In genomic region chr10:2839081-2839725, GRCh38 we compare ENCODE assay signal across 1 cellular context.
A peak's percentile ranks its signal among the peaks of the same experiment; 100 is the strongest.
TF ChIP-seq lines count a peak whose summit lies in the region.

No MANE protein-coding gene starts in this region.

TF ChIP-seq in HepG2, 621 proteins besides CTCF, POLR2A, EP300 and RAD21 (continued from another document):
- TF ChIP-seq, protein P1, sequence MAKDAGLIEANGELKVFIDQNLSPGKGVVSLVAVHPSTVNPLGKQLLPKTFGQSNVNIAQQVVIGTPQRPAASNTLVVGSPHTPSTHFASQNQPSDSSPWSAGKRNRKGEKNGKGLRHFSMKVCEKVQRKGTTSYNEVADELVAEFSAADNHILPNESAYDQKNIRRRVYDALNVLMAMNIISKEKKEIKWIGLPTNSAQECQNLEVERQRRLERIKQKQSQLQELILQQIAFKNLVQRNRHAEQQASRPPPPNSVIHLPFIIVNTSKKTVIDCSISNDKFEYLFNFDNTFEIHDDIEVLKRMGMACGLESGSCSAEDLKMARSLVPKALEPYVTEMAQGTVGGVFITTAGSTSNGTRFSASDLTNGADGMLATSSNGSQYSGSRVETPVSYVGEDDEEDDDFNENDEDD (CRISPR knock-in tag; IDR thresholded peaks at IDR 0.05; ENCODE audit: borderline replicate concordance), result peak; percentile 50; the same call in 1 of the 2 replicates
- no peak for TF ChIP-seq NONO (IDR thresholded peaks at IDR 0.05)
- no peak for TF ChIP-seq NONO (CRISPR knock-in tag; conservative IDR thresholded peaks at IDR 0.05)
- no peak for TF ChIP-seq AKAP8 (CRISPR knock-in tag; IDR thresholded peaks at IDR 0.05)
- no peak for TF ChIP-seq SSRP1 (CRISPR knock-in tag; IDR thresholded peaks at IDR 0.05)
- TF ChIP-seq EED (CRISPR knock-in tag; IDR thresholded peaks at IDR 0.05), result 0 out of 2 replicates have a peak, but pooled peaks have one; percentile 25
- no peak for TF ChIP-seq NFATC3 (CRISPR knock-in tag; IDR thresholded peaks at IDR 0.05)
- no peak for TF ChIP-seq ZNF747 (CRISPR knock-in tag; IDR thresholded peaks at IDR 0.05; ENCODE audit: borderline replicate concordance)
- no peak for TF ChIP-seq RXRB (CRISPR knock-in tag; IDR thresholded peaks at IDR 0.05; ENCODE audit: borderline replicate concordance)
- TF ChIP-seq HDAC2 (CRISPR knock-in tag; IDR thresholded peaks at IDR 0.05), result no peak
